In genomic region chr7:55520426-55521140, GRCh38 we compare ENCODE assay signal across 26 cellular contexts. TPM values are rescaled to one million over a fixed set of nuclear protein-coding genes. Genes with fewer than 3 reads are reported as not detected.
DNase-seq lines count a peak whose midpoint lies in the region; ATAC-seq and TF ChIP-seq lines count a peak whose summit lies in the region.
"Had no signal": no experiment of that assay in that cellular context is flagged by ENCODE, and none has a peak within 500 bp of the region (broad histone marks: within the 10 kb centered on the region; RNA-seq: fewer than 3 reads in every experiment).

No MANE protein-coding gene starts in this region.

- H3K4me1 ChIP-seq in CD4-positive, CD25-positive, alpha-beta regulatory T cell (ENCODE audit: control insufficient read depth, insufficient read depth, low read length, poor library complexity, severe bottlenecking), result peaks cover 52% of the 10 kb centered on the region
- peaks cover 41% of the 10 kb centered on the region for H3K4me1 ChIP-seq in GM23338 (ENCODE audit: insufficient read depth)
- H3K4me1 ChIP-seq: pancreas, SJCRH30, suprapubic skin had no signal

- intact Hi-C loops in natural killer cell (cut with micrococcal nuclease), result no loop called here

- DNase-seq in CD4-positive, CD25-positive, alpha-beta regulatory T cell, result no peak
- DNase-seq in GM23338 (ENCODE audit: low spot score) (no peak), natural killer cell (no peak), cortex of kidney (lab: John Stamatoyannopoulos, UW) (no peak), GM10266 (ENCODE audit: extremely low spot score) (no peak), HuH-7.5 (ENCODE audit: low spot score) (no peak)
- DNase-seq: activated CD4-positive, alpha-beta T cell treated with anti-CD3 and anti-CD28 coated beads for 4 hours; activated effector memory CD4-positive, alpha-beta T cell treated with Interleukin-2 at 50 U/mL for 16 hours; brain microvascular endothelial cell; DMS 273 treated with DMSO at 0.1 percent for 48 hours; effector memory CD4-positive, alpha-beta T cell; erythroblast; head of caudate nucleus; mesendoderm; naive thymus-derived CD4-positive, alpha-beta T cell; NCI-H1417 treated with DMSO at 0.1 percent for 48 hours; NCI-H510A treated with DMSO at 0.1 percent for 48 hours; NK-92 treated with Interleukin-12 subunit alpha and Interleukin-12 subunit beta, amount 100 ng/mL, for 24 hours; pancreas; SJCRH30; uterus had no signal

- no peak overlapping the region for H3K27ac ChIP-seq in CD4-positive, CD25-positive, alpha-beta regulatory T cell (ENCODE audit: insufficient read depth, low read length, poor library complexity, severe bottlenecking)
- H3K27ac ChIP-seq in GM23338 (ENCODE audit: low read depth) (no peak overlapping the region), angular gyrus (ENCODE audit: low read depth, low read length) (peak overlapping the region; percentile 16)
- H3K27ac ChIP-seq: brain microvascular endothelial cell, C4-2B, pancreas, right atrium auricular region, SJCRH30, suprapubic skin, uterus had no signal

- H3K4me1 Mint-ChIP-seq in CD4-positive, CD25-positive, alpha-beta regulatory T cell, result peaks cover 53 to 89% (median 72%) of the 10 kb centered on the region in 4 donors
- H3K4me1 Mint-ChIP-seq in GM23338, result peaks cover 54% of the 10 kb centered on the region
- H3K4me1 Mint-ChIP-seq in natural killer cell, result peaks cover 58 to 72% of the 10 kb centered on the region in 2 donors

- H3K27me3 ChIP-seq in CD4-positive, CD25-positive, alpha-beta regulatory T cell (ENCODE audit: control insufficient read depth, insufficient read depth, low read length), result no peaks in the 10 kb centered on the region
- no peaks in the 10 kb centered on the region for H3K27me3 ChIP-seq in GM23338 (ENCODE audit: insufficient read depth)
- H3K27me3 ChIP-seq: brain microvascular endothelial cell, pancreas, right atrium auricular region, SJCRH30, suprapubic skin, uterus had no signal

- no peak overlapping the region for H3K4me2 ChIP-seq in GM23338

- H3F3A ChIP-seq in GM23338 (replicated peaks; ENCODE audit: low read depth), result no peaks in the 10 kb centered on the region

- no peak overlapping the region for H3K4me3 ChIP-seq in CD4-positive, CD25-positive, alpha-beta regulatory T cell (ENCODE audit: low read depth, low read length)
- no peak overlapping the region for H3K4me3 ChIP-seq in GM23338
- H3K4me3 ChIP-seq: K562, pancreas, right atrium auricular region, SJCRH30, suprapubic skin, uterus had no signal

- H3K27ac Mint-ChIP-seq in CD4-positive, CD25-positive, alpha-beta regulatory T cell, result peak overlapping the region; percentile 33 to 78 (median 63)
- H3K27ac Mint-ChIP-seq in GM23338 (peak overlapping the region; percentile 60; the same call in 1 of the 2 replicates), natural killer cell (peak overlapping the region; percentile 41 to 67)

- peaks cover 25% of the 10 kb centered on the region for H4K20me1 ChIP-seq in GM23338 (replicated peaks; ENCODE audit: insufficient read depth)

- ATAC-seq in CD4-positive, CD25-positive, alpha-beta regulatory T cell (ENCODE audit: low read depth in 2 of 2), result no peak
- ATAC-seq in GM23338 (no peak), natural killer cell (no peak)
- ATAC-seq: K562; naive thymus-derived CD4-positive, alpha-beta T cell; pancreas had no signal

- H3K36me3 Mint-ChIP-seq in CD4-positive, CD25-positive, alpha-beta regulatory T cell, result peaks cover 44% of the 10 kb centered on the region
- H3K36me3 Mint-ChIP-seq in GM23338 (ENCODE audit: low read depth) (peaks cover 23% of the 10 kb centered on the region), natural killer cell (peaks cover 11% of the 10 kb centered on the region)

- H3K27me3 Mint-ChIP-seq in CD4-positive, CD25-positive, alpha-beta regulatory T cell, result no peaks in the 10 kb centered on the region
- H3K27me3 Mint-ChIP-seq in GM23338 (ENCODE audit: insufficient read depth, low read depth, poor library complexity) (peaks cover 6% of the 10 kb centered on the region), natural killer cell (ENCODE audit: low read depth in 2 of 2) (no peaks in the 10 kb centered on the region)
- H3K27me3 Mint-ChIP-seq: naive thymus-derived CD4-positive, alpha-beta T cell had no signal

- TF ChIP-seq CTCF in GM23338 (conservative IDR thresholded peaks at IDR 0.05; ENCODE audit: low read depth in 2 of 2), result no peak
- no peak for TF ChIP-seq CTCF in natural killer cell (IDR thresholded peaks at IDR 0.05)
- no peak for TF ChIP-seq CTCF in GM10266 (IDR thresholded peaks at IDR 0.05; ENCODE audit: control insufficient read depth, insufficient read depth, low read depth, missing control alignments)

- no peak overlapping the region for H2AFZ ChIP-seq in GM23338

- H3K9me3 ChIP-seq in CD4-positive, CD25-positive, alpha-beta regulatory T cell (ENCODE audit: control insufficient read depth in 2 of 2, low read length in 2 of 2), result no peaks in the 10 kb centered on the region
- H3K9me3 ChIP-seq: pancreas, right atrium auricular region, SJCRH30, suprapubic skin, uterus had no signal

- H3K9me3 Mint-ChIP-seq in CD4-positive, CD25-positive, alpha-beta regulatory T cell, result no peaks in the 10 kb centered on the region
- no peaks in the 10 kb centered on the region for H3K9me3 Mint-ChIP-seq in GM23338
- no peaks in the 10 kb centered on the region for H3K9me3 Mint-ChIP-seq in natural killer cell
- H3K9me3 Mint-ChIP-seq: naive thymus-derived CD4-positive, alpha-beta T cell had no signal

- peak overlapping the region in 2 of 4 donors; percentile 32 to 59 for H3K4me3 Mint-ChIP-seq in CD4-positive, CD25-positive, alpha-beta regulatory T cell
- no peak overlapping the region for H3K4me3 Mint-ChIP-seq in GM23338
- H3K4me3 Mint-ChIP-seq in natural killer cell, result no peak overlapping the region
- H3K4me3 Mint-ChIP-seq: naive thymus-derived CD4-positive, alpha-beta T cell had no signal

- H3K9me2 ChIP-seq in GM23338 (ENCODE audit: insufficient read depth), result no peaks in the 10 kb centered on the region

- H3K36me3 ChIP-seq in CD4-positive, CD25-positive, alpha-beta regulatory T cell (ENCODE audit: control insufficient read depth, insufficient read depth, low read length), result peaks cover 44% of the 10 kb centered on the region
- H3K36me3 ChIP-seq in GM23338 (ENCODE audit: insufficient read depth), result no peaks in the 10 kb centered on the region
- H3K36me3 ChIP-seq: uterus had no signal

- H3K79me2 ChIP-seq in GM23338 (replicated peaks; ENCODE audit: insufficient read depth), result peaks cover 54% of the 10 kb centered on the region

TF ChIP-seq in GM23338, 12 proteins besides CTCF, POLR2A, EP300 and RAD21:
- no peak for TF ChIP-seq CREB1 (CRISPR knock-in tag; IDR thresholded peaks at IDR 0.05; ENCODE audit: low read depth)
- TF ChIP-seq ZNF331 (CRISPR knock-in tag; IDR thresholded peaks at IDR 0.05; ENCODE audit: low read depth), result no peak

RNA-seq across cellular contexts. Expression of gene VOPP1, which starts 51.7 kb away (rescaled TPM):
- 128 TPM for total RNA-seq in CD4-positive, CD25-positive, alpha-beta regulatory T cell
- polyA plus RNA-seq in CD4-positive, CD25-positive, alpha-beta regulatory T cell, result 10 to 100 TPM; 40.3 to 68.4 (median 56.1) TPM
- total RNA-seq in GM23338 (2014; rRNA removed; shearing (Covaris generic)), result 71.0 and 73.7 TPM in 2 replicates
- 26.2 and 28.2 TPM in 2 replicates for polyA plus RNA-seq in GM23338 (2016; fragmentation: Nextera tagmentation; extraction: Ambion mirVana)
- 100 to 1,000 TPM in 2 of 3 donors, 10 to 100 TPM in 1; 79.3 to 115 (median 110) TPM for total RNA-seq in natural killer cell
